Comparison of ENCODE assay signal across 1 cellular context in the genomic region with DNA sequence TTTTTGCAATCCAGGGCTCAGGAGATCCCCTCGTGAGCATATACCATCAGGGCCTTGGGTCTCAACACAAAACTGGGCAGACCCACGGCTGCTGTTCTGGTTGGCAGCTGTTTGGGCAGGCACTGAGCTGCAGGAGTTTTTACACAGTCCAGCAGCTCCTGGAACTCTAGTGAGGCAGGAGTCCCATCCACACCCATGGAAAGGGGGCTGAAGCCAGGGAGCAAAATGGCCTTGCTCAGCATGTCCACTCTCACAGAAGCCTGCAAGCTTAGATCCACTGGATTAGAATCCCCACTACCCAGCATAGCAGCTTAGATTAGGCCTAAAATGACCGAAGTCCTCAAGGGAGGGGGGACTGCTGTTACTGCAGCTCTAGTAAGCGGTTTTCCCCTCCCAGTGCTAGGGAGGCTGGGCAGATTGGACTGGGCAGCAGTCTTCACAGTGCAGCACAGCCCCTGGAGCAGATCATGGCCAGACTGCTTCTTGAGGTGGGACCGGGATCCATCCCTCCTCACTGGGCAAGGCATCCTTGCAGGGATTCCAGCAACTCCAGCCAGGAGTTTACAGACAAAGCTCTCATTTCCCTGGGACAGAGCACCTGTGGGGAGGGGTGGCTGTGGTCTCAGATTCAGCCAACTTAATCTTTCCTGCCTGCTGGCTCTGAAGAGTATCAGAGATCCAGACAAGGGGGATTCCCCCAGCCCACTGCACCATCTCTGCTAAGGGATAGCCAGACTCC.
TF ChIP-seq lines count a peak whose summit lies in the region.

No MANE protein-coding gene starts in this region.

TF ChIP-seq in GM23338, 12 proteins besides CTCF, POLR2A, EP300 and RAD21 (continued from another document):
- TF ChIP-seq STAT1 (IDR thresholded peaks at IDR 0.05; ENCODE audit: unreplicated experiment): no peak
